12 cellular contexts compared by ENCODE assay signal in the genomic region with DNA sequence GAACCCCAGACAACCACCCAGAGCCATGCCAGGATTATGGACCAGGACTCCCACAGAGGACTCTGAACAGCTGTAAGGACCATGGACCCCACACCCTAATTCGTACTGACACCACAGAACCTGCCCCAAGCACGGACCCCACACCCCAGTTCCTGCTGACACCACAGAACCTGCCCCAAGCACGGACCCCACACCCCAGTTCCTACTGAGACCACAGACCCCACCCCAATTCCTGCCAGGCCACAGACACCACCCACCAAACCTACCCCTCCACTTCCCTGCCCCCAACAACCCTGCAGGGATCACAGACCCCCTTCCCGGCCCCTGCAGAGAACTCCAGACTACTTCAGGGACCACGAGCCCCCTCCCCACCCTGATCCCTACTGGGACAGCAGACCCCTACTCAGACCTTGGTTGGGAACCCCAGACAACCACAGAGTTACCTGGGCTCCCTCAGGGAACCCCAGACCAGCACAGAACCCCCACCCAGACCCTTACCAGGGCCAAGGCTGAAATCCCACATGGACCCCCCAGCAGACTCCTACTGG. TPM values are rescaled to one million over a fixed set of nuclear protein-coding genes. Genes with fewer than 3 reads are reported as not detected.
DNase-seq lines count a peak whose midpoint lies in the region; ATAC-seq and TF ChIP-seq lines count a peak whose summit lies in the region.
"Had no signal": no experiment of that assay in that cellular context is flagged by ENCODE, and none has a peak within 500 bp of the region (broad histone marks: within the 10 kb centered on the region; RNA-seq: fewer than 3 reads in every experiment).

No MANE protein-coding gene starts in this region.

- no peak for ATAC-seq in activated CD8-positive, alpha-beta memory T cell treated with anti-CD3 and anti-CD28 coated beads, Interleukin-2, amount 10 ng/mL, durations not matched to agents 7 days and 5 days
- no peak for ATAC-seq in T-cell (replicated peaks in 1 of 4)
- no peak for ATAC-seq in gastrocnemius medialis
- no peak for ATAC-seq in GM21367 (IDR thresholded peaks at IDR 0.05; ENCODE audit: unreplicated experiment)

- H3K4me3 Mint-ChIP-seq in activated CD8-positive, alpha-beta memory T cell treated with anti-CD3 and anti-CD28 coated beads, Interleukin-2, amount 10 ng/mL, durations not matched to agents 7 days and 5 days, result peak overlapping the region; percentile 38
- peak overlapping the region; percentile 59 to 75 (median 71) for H3K4me3 Mint-ChIP-seq in T-cell
- peak overlapping the region; percentile 49 for H3K4me3 Mint-ChIP-seq in glutamatergic neuron (ENCODE audit: unreplicated experiment)

- no peak for DNase-seq in activated CD8-positive, alpha-beta memory T cell treated with anti-CD3 and anti-CD28 coated beads, Interleukin-2, amount 10 ng/mL, durations not matched to agents 7 days and 5 days
- DNase-seq in activated CD8-positive, alpha-beta memory T cell treated with anti-CD3 and anti-CD28 coated beads, Interleukin-2, amount 50 U/mL, for 4 hours, result no peak
- DNase-seq in T-cell, result no peak
- no peak for DNase-seq in glutamatergic neuron
- DNase-seq in gastrocnemius medialis, result no peak
- no peak for DNase-seq in NCI-H774 (lab: John Stamatoyannopoulos, UW)
- no peak for DNase-seq in epidermal melanocyte (ENCODE audit: insufficient read length, low spot score)
- DNase-seq: DND-41, NCI-H226, RPMI8226 had no signal

- peaks cover 25% of the 10 kb centered on the region for H3K4me1 Mint-ChIP-seq in activated CD8-positive, alpha-beta memory T cell treated with anti-CD3 and anti-CD28 coated beads, Interleukin-2, amount 10 ng/mL, durations not matched to agents 7 days and 5 days
- H3K4me1 Mint-ChIP-seq in T-cell (peaks cover 25 to 29% (median 27%) of the 10 kb centered on the region in 3 donors), glutamatergic neuron (ENCODE audit: low read depth, unreplicated experiment) (peaks cover 9% of the 10 kb centered on the region)

- no peaks in the 10 kb centered on the region for H3K36me3 ChIP-seq in gastrocnemius medialis
- H3K36me3 ChIP-seq: tibial nerve had no signal

- no peaks in the 10 kb centered on the region for H3K27me3 ChIP-seq in gastrocnemius medialis

- CTCF ChIA-PET in activated CD8-positive, alpha-beta memory T cell treated with anti-CD3 and anti-CD28 coated beads, Interleukin-2, amount 10 ng/mL, durations not matched to agents 7 days and 5 days (lab: Charles Lee), result no interaction called here
- CTCF ChIA-PET in T-cell (lab: Charles Lee), result no interaction called here

- TF ChIP-seq POLR2A in gastrocnemius medialis (IDR thresholded peaks at IDR 0.05), result no peak

- no peaks in the 10 kb centered on the region for H3K9me3 Mint-ChIP-seq in activated CD8-positive, alpha-beta memory T cell treated with anti-CD3 and anti-CD28 coated beads, Interleukin-2, amount 10 ng/mL, durations not matched to agents 7 days and 5 days (ENCODE audit: low read depth)
- H3K9me3 Mint-ChIP-seq in T-cell (no peaks in the 10 kb centered on the region), glutamatergic neuron (ENCODE audit: unreplicated experiment) (peaks cover 8% of the 10 kb centered on the region)

- no peak for TF ChIP-seq CTCF in glutamatergic neuron (IDR thresholded peaks at IDR 0.05; ENCODE audit: partially characterized antibody, unreplicated experiment)
- TF ChIP-seq CTCF in gastrocnemius medialis (IDR thresholded peaks at IDR 0.05 in 4 of 5, conservative IDR thresholded peaks at IDR 0.05 in 1 of 5), result no peak

- H3K4me3 ChIP-seq in gastrocnemius medialis, result peak overlapping the region in 1 of 4 donors; percentile 69
- H3K4me3 ChIP-seq: tibial nerve had no signal

- intact Hi-C loops in gastrocnemius medialis (cut with DNase I; ENCODE audit: low total_unique reads), result loop anchor here (5.0 kb wide), 3 partner anchors 100 to 190 kb away; partner anchors contain the start of gene CD99

- POLR2A ChIA-PET in T-cell (lab: Charles Lee), result no interaction called here

- in situ Hi-C loops in gastrocnemius medialis (cut with MboI; ENCODE audit: low sequenced_read_pairs in 4 of 4), result no loop called here

- H3K27ac Mint-ChIP-seq in activated CD8-positive, alpha-beta memory T cell treated with anti-CD3 and anti-CD28 coated beads, Interleukin-2, amount 10 ng/mL, durations not matched to agents 7 days and 5 days, result peak overlapping the region; percentile 46
- H3K27ac Mint-ChIP-seq in T-cell (peak overlapping the region; percentile 36 to 71), glutamatergic neuron (ENCODE audit: unreplicated experiment) (peak overlapping the region; percentile 73)

- no peaks in the 10 kb centered on the region for H3K9me3 ChIP-seq in gastrocnemius medialis
- H3K9me3 ChIP-seq: tibial nerve had no signal

- peak overlapping the region; percentile 20 to 52 (median 44) for H3K27ac ChIP-seq in gastrocnemius medialis

- no peaks in the 10 kb centered on the region for H3K27me3 Mint-ChIP-seq in activated CD8-positive, alpha-beta memory T cell treated with anti-CD3 and anti-CD28 coated beads, Interleukin-2, amount 10 ng/mL, durations not matched to agents 7 days and 5 days
- H3K27me3 Mint-ChIP-seq in T-cell (no peaks in the 10 kb centered on the region), glutamatergic neuron (ENCODE audit: unreplicated experiment) (peaks cover 11% of the 10 kb centered on the region)

- H3K36me3 Mint-ChIP-seq in activated CD8-positive, alpha-beta memory T cell treated with anti-CD3 and anti-CD28 coated beads, Interleukin-2, amount 10 ng/mL, durations not matched to agents 7 days and 5 days, result peaks cover 3% of the 10 kb centered on the region
- H3K36me3 Mint-ChIP-seq in T-cell (no peaks in the 10 kb centered on the region), glutamatergic neuron (ENCODE audit: unreplicated experiment) (no peaks in the 10 kb centered on the region)

- peaks cover 23 to 25% of the 10 kb centered on the region in 2 donors for H3K4me1 ChIP-seq in gastrocnemius medialis

RNA-seq across cellular contexts. Expression of gene DHRSX, which starts 1.4 kb away (rescaled TPM):
- total RNA-seq in activated CD8-positive, alpha-beta memory T cell treated with anti-CD3 and anti-CD28 coated beads, Interleukin-2, amount 10 ng/mL, durations not matched to agents 7 days and 5 days, result 10 to 100 TPM; 21.1 to 22.5 TPM
- total RNA-seq in T-cell (10 to 100 TPM; 13.2 to 20.0 (median 15.9) TPM), glutamatergic neuron (ENCODE audit: unreplicated experiment) (37.1 TPM), gastrocnemius medialis (10 to 100 TPM in 3 of 4 donors, 1 to 10 TPM in 1; 9.8 to 31.1 (median 13.6) TPM)

RNA-seq across cellular contexts. Expression of gene ZBED1, which starts 1.4 kb away (rescaled TPM):
- 10 to 100 TPM; 31.7 to 34.9 TPM for total RNA-seq in activated CD8-positive, alpha-beta memory T cell treated with anti-CD3 and anti-CD28 coated beads, Interleukin-2, amount 10 ng/mL, durations not matched to agents 7 days and 5 days
- total RNA-seq in T-cell, result 10 to 100 TPM; 17.7 to 42.6 (median 31.2) TPM
- total RNA-seq in glutamatergic neuron (ENCODE audit: unreplicated experiment), result 45.4 TPM
- total RNA-seq in gastrocnemius medialis, result 100 to 1,000 TPM in 2 of 4 donors, 10 to 100 TPM in 2; 76.8 to 191 (median 131) TPM
